Comparison of ENCODE assay signal across 1 cellular context in the genomic region with DNA sequence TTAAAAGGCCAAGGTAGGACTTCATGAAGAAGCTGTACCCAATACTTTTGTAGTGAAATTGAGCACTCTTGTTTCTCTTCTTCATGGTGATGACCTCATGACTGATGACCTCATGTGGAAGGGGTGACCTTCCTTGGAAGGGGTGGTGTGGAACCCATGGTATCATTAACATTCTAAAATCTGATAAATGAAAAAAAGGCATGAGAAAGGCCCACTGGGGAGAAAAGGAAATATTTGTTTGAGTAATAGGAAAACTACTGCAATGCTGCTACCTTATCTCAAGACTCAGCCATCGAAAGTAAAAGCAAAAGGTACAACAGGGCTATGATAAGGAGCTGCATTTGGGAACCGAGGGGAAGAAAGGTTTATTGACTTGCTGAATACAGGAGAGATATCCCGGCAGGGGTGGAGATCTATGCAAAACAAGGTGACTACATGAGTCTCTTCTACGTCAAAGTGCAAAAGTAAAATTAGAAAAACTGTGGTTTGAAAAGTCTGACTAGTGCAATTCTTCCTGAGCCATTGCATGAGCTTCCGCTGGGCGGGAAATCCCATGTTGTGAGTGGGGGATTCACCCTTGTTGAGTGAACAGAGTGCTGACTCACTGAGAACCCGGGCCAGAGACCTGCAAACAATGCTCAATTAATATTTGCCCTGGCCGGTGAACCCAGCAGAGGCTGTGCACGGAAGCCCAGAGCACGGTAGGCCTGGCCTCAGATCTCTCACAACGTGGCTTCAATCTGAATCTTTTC.
TF ChIP-seq lines count a peak whose summit lies in the region.

No MANE protein-coding gene starts in this region.

TF ChIP-seq in HepG2, 621 proteins besides CTCF, POLR2A, EP300 and RAD21 (continued from another document and continues in another):
- TF ChIP-seq FOXP4 (CRISPR knock-in tag; IDR thresholded peaks at IDR 0.05) (peak; percentile 92), ZFX (CRISPR knock-in tag; IDR thresholded peaks at IDR 0.05; ENCODE audit: low read depth) (peak; percentile 91), ZNF446 (CRISPR knock-in tag; IDR thresholded peaks at IDR 0.05) (no peak), ELK4 (CRISPR knock-in tag; IDR thresholded peaks at IDR 0.05; ENCODE audit: borderline replicate concordance) (no peak), TCF7 (IDR thresholded peaks at IDR 0.05; ENCODE audit: low read depth) (0 out of 2 replicates have a peak, but pooled peaks have one; percentile 19), RBFOX2 (IDR thresholded peaks at IDR 0.05; ENCODE audit: low read depth, low read length) (peak; percentile 78), ZNF280D (CRISPR knock-in tag; IDR thresholded peaks at IDR 0.05) (peak; percentile 72; the same call in 1 of the 2 replicates), ZNF367 (CRISPR knock-in tag; IDR thresholded peaks at IDR 0.05; ENCODE audit: borderline replicate concordance) (no peak), ZNF354B (CRISPR knock-in tag; IDR thresholded peaks at IDR 0.05) (0 out of 2 replicates have a peak, but pooled peaks have one; percentile 30), RARG (CRISPR knock-in tag; IDR thresholded peaks at IDR 0.05; ENCODE audit: low read depth) (no peak), GPN1 (CRISPR knock-in tag; IDR thresholded peaks at IDR 0.05; ENCODE audit: borderline replicate concordance) (no peak), ELF4 (CRISPR knock-in tag; IDR thresholded peaks at IDR 0.05; ENCODE audit: borderline replicate concordance) (no peak), KDM2A (CRISPR knock-in tag; IDR thresholded peaks at IDR 0.05; ENCODE audit: borderline replicate concordance, low read depth) (peak; percentile 55; the same call in 1 of the 2 replicates), TFAP4 (IDR thresholded peaks at IDR 0.05; ENCODE audit: borderline replicate concordance, low read depth) (peak; percentile 48; the same call in 1 of the 2 replicates), E2F1 (CRISPR knock-in tag; IDR thresholded peaks at IDR 0.05) (peak; percentile 95), YEATS2 (CRISPR knock-in tag; IDR thresholded peaks at IDR 0.05; ENCODE audit: borderline replicate concordance) (peak; percentile 74), ZNF563 (CRISPR knock-in tag; IDR thresholded peaks at IDR 0.05) (peak; percentile 80), HMGA1 (CRISPR knock-in tag; conservative IDR thresholded peaks at IDR 0.05) (no peak), PREB (CRISPR knock-in tag; IDR thresholded peaks at IDR 0.05) (no peak), SNAPC2 (CRISPR knock-in tag; IDR thresholded peaks at IDR 0.05) (no peak), KLF13 (CRISPR knock-in tag; IDR thresholded peaks at IDR 0.05) (no peak), HNRNPK (IDR thresholded peaks at IDR 0.05; ENCODE audit: low read depth, low read length, poor library complexity, severe bottlenecking) (no peak), KAT2B (IDR thresholded peaks at IDR 0.05; ENCODE audit: borderline replicate concordance, low read depth, low read length) (no peak), FOXM1 (CRISPR knock-in tag; IDR thresholded peaks at IDR 0.05) (no peak), KMT2A (CRISPR knock-in tag; IDR thresholded peaks at IDR 0.05) (no peak; the same call in 1 of the 2 replicates), ZNF790 (CRISPR knock-in tag; IDR thresholded peaks at IDR 0.05; ENCODE audit: borderline replicate concordance) (peak; percentile 44; the same call in 1 of the 2 replicates), ONECUT2 (CRISPR knock-in tag; IDR thresholded peaks at IDR 0.05) (no peak), SNAI1 (CRISPR knock-in tag; IDR thresholded peaks at IDR 0.05; ENCODE audit: borderline replicate concordance) (no peak), MXD4 (CRISPR knock-in tag; IDR thresholded peaks at IDR 0.05) (peak; percentile 60), MTA3 (CRISPR knock-in tag; IDR thresholded peaks at IDR 0.05) (no peak), ZFP41 (CRISPR knock-in tag; IDR thresholded peaks at IDR 0.05; ENCODE audit: borderline replicate concordance) (no peak), ZNF720 (CRISPR knock-in tag; IDR thresholded peaks at IDR 0.05) (no peak), NFKB2 (CRISPR knock-in tag; IDR thresholded peaks at IDR 0.05; ENCODE audit: borderline replicate concordance) (peak; percentile 51; the same call in 1 of the 2 replicates), CAMTA2 (CRISPR knock-in tag; IDR thresholded peaks at IDR 0.05; ENCODE audit: borderline replicate concordance) (no peak), ZBTB38 (CRISPR knock-in tag; IDR thresholded peaks at IDR 0.05) (peak; percentile 84), ZBTB7A (CRISPR knock-in tag; IDR thresholded peaks at IDR 0.05) (no peak), RFX5 (IDR thresholded peaks at IDR 0.05; ENCODE audit: low read depth, low read length) (no peak), SCMH1 (CRISPR knock-in tag; IDR thresholded peaks at IDR 0.05; ENCODE audit: borderline replicate concordance) (no peak), RAD51 (IDR thresholded peaks at IDR 0.05; ENCODE audit: borderline replicate concordance) (no peak), GTF2F1 (IDR thresholded peaks at IDR 0.05; ENCODE audit: low read length) (no peak), ZNF619 (CRISPR knock-in tag; IDR thresholded peaks at IDR 0.05) (no peak), ZNF496 (CRISPR knock-in tag; IDR thresholded peaks at IDR 0.05; ENCODE audit: insufficient replicate concordance) (no peak)
- TF ChIP-seq, protein P1, sequence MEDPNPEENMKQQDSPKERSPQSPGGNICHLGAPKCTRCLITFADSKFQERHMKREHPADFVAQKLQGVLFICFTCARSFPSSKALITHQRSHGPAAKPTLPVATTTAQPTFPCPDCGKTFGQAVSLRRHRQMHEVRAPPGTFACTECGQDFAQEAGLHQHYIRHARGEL (CRISPR knock-in tag; IDR thresholded peaks at IDR 0.05), result no peak
- TF ChIP-seq, protein P2, sequence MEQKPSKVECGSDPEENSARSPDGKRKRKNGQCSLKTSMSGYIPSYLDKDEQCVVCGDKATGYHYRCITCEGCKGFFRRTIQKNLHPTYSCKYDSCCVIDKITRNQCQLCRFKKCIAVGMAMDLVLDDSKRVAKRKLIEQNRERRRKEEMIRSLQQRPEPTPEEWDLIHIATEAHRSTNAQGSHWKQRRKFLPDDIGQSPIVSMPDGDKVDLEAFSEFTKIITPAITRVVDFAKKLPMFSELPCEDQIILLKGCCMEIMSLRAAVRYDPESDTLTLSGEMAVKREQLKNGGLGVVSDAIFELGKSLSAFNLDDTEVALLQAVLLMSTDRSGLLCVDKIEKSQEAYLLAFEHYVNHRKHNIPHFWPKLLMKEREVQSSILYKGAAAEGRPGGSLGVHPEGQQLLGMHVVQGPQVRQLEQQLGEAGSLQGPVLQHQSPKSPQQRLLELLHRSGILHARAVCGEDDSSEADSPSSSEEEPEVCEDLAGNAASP (CRISPR knock-in tag; IDR thresholded peaks at IDR 0.05; ENCODE audit: borderline replicate concordance), result peak; percentile 81; the same call in 1 of the 2 replicates
- TF ChIP-seq, protein P3, sequence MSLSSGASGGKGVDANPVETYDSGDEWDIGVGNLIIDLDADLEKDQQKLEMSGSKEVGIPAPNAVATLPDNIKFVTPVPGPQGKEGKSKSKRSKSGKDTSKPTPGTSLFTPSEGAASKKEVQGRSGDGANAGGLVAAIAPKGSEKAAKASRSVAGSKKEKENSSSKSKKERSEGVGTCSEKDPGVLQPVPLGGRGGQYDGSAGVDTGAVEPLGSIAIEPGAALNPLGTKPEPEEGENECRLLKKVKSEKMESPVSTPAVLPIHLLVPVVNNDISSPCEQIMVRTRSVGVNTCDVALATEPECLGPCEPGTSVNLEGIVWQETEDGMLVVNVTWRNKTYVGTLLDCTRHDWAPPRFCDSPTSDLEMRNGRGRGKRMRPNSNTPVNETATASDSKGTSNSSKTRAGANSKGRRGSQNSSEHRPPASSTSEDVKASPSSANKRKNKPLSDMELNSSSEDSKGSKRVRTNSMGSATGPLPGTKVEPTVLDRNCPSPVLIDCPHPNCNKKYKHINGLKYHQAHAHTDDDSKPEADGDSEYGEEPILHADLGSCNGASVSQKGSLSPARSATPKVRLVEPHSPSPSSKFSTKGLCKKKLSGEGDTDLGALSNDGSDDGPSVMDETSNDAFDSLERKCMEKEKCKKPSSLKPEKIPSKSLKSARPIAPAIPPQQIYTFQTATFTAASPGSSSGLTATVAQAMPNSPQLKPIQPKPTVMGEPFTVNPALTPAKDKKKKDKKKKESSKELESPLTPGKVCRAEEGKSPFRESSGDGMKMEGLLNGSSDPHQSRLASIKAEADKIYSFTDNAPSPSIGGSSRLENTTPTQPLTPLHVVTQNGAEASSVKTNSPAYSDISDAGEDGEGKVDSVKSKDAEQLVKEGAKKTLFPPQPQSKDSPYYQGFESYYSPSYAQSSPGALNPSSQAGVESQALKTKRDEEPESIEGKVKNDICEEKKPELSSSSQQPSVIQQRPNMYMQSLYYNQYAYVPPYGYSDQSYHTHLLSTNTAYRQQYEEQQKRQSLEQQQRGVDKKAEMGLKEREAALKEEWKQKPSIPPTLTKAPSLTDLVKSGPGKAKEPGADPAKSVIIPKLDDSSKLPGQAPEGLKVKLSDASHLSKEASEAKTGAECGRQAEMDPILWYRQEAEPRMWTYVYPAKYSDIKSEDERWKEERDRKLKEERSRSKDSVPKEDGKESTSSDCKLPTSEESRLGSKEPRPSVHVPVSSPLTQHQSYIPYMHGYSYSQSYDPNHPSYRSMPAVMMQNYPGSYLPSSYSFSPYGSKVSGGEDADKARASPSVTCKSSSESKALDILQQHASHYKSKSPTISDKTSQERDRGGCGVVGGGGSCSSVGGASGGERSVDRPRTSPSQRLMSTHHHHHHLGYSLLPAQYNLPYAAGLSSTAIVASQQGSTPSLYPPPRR (CRISPR knock-in tag; IDR thresholded peaks at IDR 0.05; ENCODE audit: borderline replicate concordance), result peak; percentile 79; the same call in 1 of the 2 replicates
- TF ChIP-seq, protein P4, sequence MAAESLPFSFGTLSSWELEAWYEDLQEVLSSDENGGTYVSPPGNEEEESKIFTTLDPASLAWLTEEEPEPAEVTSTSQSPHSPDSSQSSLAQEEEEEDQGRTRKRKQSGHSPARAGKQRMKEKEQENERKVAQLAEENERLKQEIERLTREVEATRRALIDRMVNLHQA (CRISPR knock-in tag; IDR thresholded peaks at IDR 0.05), result no peak; the same call in 1 of the 2 replicates
